12 cellular contexts compared by ENCODE assay signal in genomic region chr6:10531942-10532341, GRCh38. TPM values are rescaled to one million over a fixed set of nuclear protein-coding genes. Genes with fewer than 3 reads are reported as not detected.
A peak's percentile ranks its signal among the peaks of the same experiment; 100 is the strongest.
DNase-seq lines count a peak whose midpoint lies in the region; ATAC-seq, FAIRE-seq and TF ChIP-seq lines count a peak whose summit lies in the region.
"Had no signal": no experiment of that assay in that cellular context is flagged by ENCODE, and none has a peak within 500 bp of the region (broad histone marks: within the 10 kb centered on the region; RNA-seq: fewer than 3 reads in every experiment).

No MANE protein-coding gene starts in this region.

- TF ChIP-seq POLR2A in HepG2 (IDR thresholded peaks at IDR 0.05; ENCODE audit: insufficient read depth in 1 of 2, low read depth in 2 of 2, low read length in 2 of 2) (no peak), testis (IDR thresholded peaks at IDR 0.05) (no peak)

- H2AFZ ChIP-seq in DND-41 (ENCODE audit: low read depth, low read length) (peak overlapping the region; percentile 31; the same call in 1 of the 2 replicates), SU-DHL-6 (ENCODE audit: low read depth, low read length, severe bottlenecking) (no peak overlapping the region), HepG2 (ENCODE audit: low read length) (no peak overlapping the region)

- no peaks in the 10 kb centered on the region for H3K27me3 ChIP-seq in BLaER1
- H3K27me3 ChIP-seq in DND-41 (ENCODE audit: insufficient read depth, low read length, poor library complexity): no peaks in the 10 kb centered on the region
- H3K27me3 ChIP-seq in SU-DHL-6 (ENCODE audit: low read length): no peaks in the 10 kb centered on the region
- no peaks in the 10 kb centered on the region; a peak in 1 of 5 replicates for H3K27me3 ChIP-seq in HepG2 (ENCODE audit: control insufficient read depth in 1 of 2, insufficient read depth in 2 of 2, low read length in 2 of 2)
- no peaks in the 10 kb centered on the region for H3K27me3 ChIP-seq in testis
- H3K27me3 ChIP-seq: MG63 had no signal

- peaks cover 83% of the 10 kb centered on the region for H3F3A ChIP-seq in SU-DHL-6 (ENCODE audit: insufficient read depth)

- H3K36me3 ChIP-seq in BLaER1 (no peaks in the 10 kb centered on the region), DND-41 (ENCODE audit: insufficient read depth, low read length) (no peaks in the 10 kb centered on the region), SU-DHL-6 (ENCODE audit: low read length) (no peaks in the 10 kb centered on the region), HepG2 (replicated peaks in 1 of 2; ENCODE audit: control insufficient read depth in 1 of 2, insufficient read depth in 2 of 2, low read length in 2 of 2) (no peaks in the 10 kb centered on the region), testis (ENCODE audit: low read depth, missing control alignments) (no peaks in the 10 kb centered on the region)
- H3K36me3 ChIP-seq: MG63 had no signal

- H3K9me2 ChIP-seq in SU-DHL-6 (replicated peaks; ENCODE audit: insufficient read depth, low read length): no peaks in the 10 kb centered on the region

- H3K27ac ChIP-seq in BLaER1: no peak overlapping the region
- peak overlapping the region; percentile 34 for H3K27ac ChIP-seq in DND-41 (ENCODE audit: low read length)
- H3K27ac ChIP-seq in SU-DHL-6 (ENCODE audit: low read depth, low read length): peak overlapping the region; percentile 86
- no peak overlapping the region for H3K27ac ChIP-seq in HepG2 (ENCODE audit: extremely low read length, insufficient read depth, low read length)
- H3K27ac ChIP-seq in testis: no peak overlapping the region

- TF ChIP-seq CTCF in DND-41 (IDR thresholded peaks at IDR 0.05; ENCODE audit: borderline replicate concordance, extremely low read depth, low read length, poor library complexity, severe bottlenecking) (no peak), SU-DHL-6 (IDR thresholded peaks at IDR 0.05; ENCODE audit: insufficient read depth, low read length, poor library complexity, severe bottlenecking) (no peak), HepG2 (CRISPR knock-in tag; IDR thresholded peaks at IDR 0.05) (no peak), testis (IDR thresholded peaks at IDR 0.05) (no peak)

- no peaks in the 10 kb centered on the region for H3K9me3 ChIP-seq in BLaER1
- no peaks in the 10 kb centered on the region for H3K9me3 ChIP-seq in DND-41 (ENCODE audit: insufficient read depth, low read length, severe bottlenecking)
- no peaks in the 10 kb centered on the region for H3K9me3 ChIP-seq in SU-DHL-6 (ENCODE audit: insufficient read depth, low read length)
- H3K9me3 ChIP-seq in HepG2 (ENCODE audit: low read length): no peaks in the 10 kb centered on the region
- no peaks in the 10 kb centered on the region for H3K9me3 ChIP-seq in testis
- H3K9me3 ChIP-seq: MG63 had no signal

- WGBS in HepG2 (ENCODE audit: low lambda C conversion rate): 82% methylated on average over 9 of the region's 9 CpGs
- 66 to 72% methylated on average over 9 of the region's 9 CpGs for WGBS in testis, 2 donors

- H3K4me2 ChIP-seq in BLaER1: peak overlapping the region; percentile 68
- H3K4me2 ChIP-seq in DND-41 (ENCODE audit: insufficient read depth, low read length): peak overlapping the region; percentile 77
- peak overlapping the region; percentile 63 for H3K4me2 ChIP-seq in SU-DHL-6 (ENCODE audit: low read depth, low read length, poor library complexity, severe bottlenecking)
- peak overlapping the region; percentile 72 for H3K4me2 ChIP-seq in HepG2 (ENCODE audit: low read depth, low read length)

- no peak overlapping the region for H3K4me3 ChIP-seq in BLaER1
- H3K4me3 ChIP-seq in DND-41 (ENCODE audit: low read depth in 1 of 2, low read length in 2 of 2): peak overlapping the region in 1 of 2 experiments; percentile 30; a peak in 2 of 4 replicates
- peak overlapping the region; percentile 63 for H3K4me3 ChIP-seq in SU-DHL-6 (ENCODE audit: insufficient read depth, low read length, poor library complexity, severe bottlenecking)
- peak overlapping the region in 2 of 3 experiments; percentile 41 to 72; a peak in 4 of 6 replicates for H3K4me3 ChIP-seq in HepG2 (replicated peaks in 1 of 3; ENCODE audit: insufficient read depth in 1 of 3, low read depth in 2 of 3, low read length in 3 of 3)
- no peak overlapping the region for H3K4me3 ChIP-seq in testis
- H3K4me3 ChIP-seq: MG63 had no signal

- H3K79me2 ChIP-seq in DND-41 (ENCODE audit: insufficient read depth, low read length): peaks cover 19% of the 10 kb centered on the region
- peaks cover 52% of the 10 kb centered on the region for H3K79me2 ChIP-seq in SU-DHL-6 (ENCODE audit: insufficient read depth, low read length)
- H3K79me2 ChIP-seq in HepG2 (ENCODE audit: insufficient read depth, low read length): peaks cover 55% of the 10 kb centered on the region

- in situ Hi-C loops in HepG2 (cut with HindIII; ENCODE audit: extremely low pct_ligation_motif_present, low pct_unique_long_range_greater_than_20kb): no loop called here

- ATAC-seq in DND-41 (ENCODE audit: insufficient read depth, low read depth) (no peak), HepG2 (no peak)

- no peak for FAIRE-seq in HepG2 (lab: Jason Lieb, UNC)
- FAIRE-seq in RCC 7860 (lab: Jason Lieb, UNC): no peak

- TF ChIP-seq RAD21 in HepG2 (CRISPR knock-in tag; IDR thresholded peaks at IDR 0.05): no peak

- H3K9ac ChIP-seq in BLaER1 (no peak overlapping the region), DND-41 (ENCODE audit: low read depth, low read length) (peak overlapping the region; percentile 21; the same call in 1 of the 2 replicates), SU-DHL-6 (ENCODE audit: low read length) (peak overlapping the region; percentile 63), HepG2 (ENCODE audit: insufficient read depth, low read depth, low read length) (peak overlapping the region; percentile 45; the same call in 1 of the 2 replicates)

- POLR2A ChIA-PET in HepG2 (lab: Yijun Ruan, JAX): interaction anchor here (0.7 to 1.0 kb wide), 2 partner anchors 9 to 25 kb away, joined by 5 to 6 read pairs; no protein-coding TSS in a partner anchor

- H4K20me1 ChIP-seq in BLaER1 (no peaks in the 10 kb centered on the region), DND-41 (ENCODE audit: insufficient read depth, low read length) (no peaks in the 10 kb centered on the region), SU-DHL-6 (ENCODE audit: low read depth, low read length) (no peaks in the 10 kb centered on the region), HepG2 (ENCODE audit: insufficient read depth, low read length) (peaks cover 2% of the 10 kb centered on the region)

- no TSS peak for BruUV-seq in HepG2 (replicated peaks; lab: Mats Ljungman, UMichigan)

- intact Hi-C loops in HepG2 (cut with micrococcal nuclease; ENCODE audit: unreplicated experiment): loop anchor here (1.0 to 5.0 kb wide), 2 partner anchors 10 to 35 kb away; no protein-coding TSS in a partner anchor
- intact Hi-C loops in testis (cut with DNase I; ENCODE audit: low total_unique reads): no loop called here

- CTCF ChIA-PET in HepG2 (lab: Yijun Ruan, JAX; ENCODE audit: low intra/inter-chr PET ratio, low total read pairs): no interaction called here

- TF ChIP-seq EP300 in HepG2 (IDR thresholded peaks at IDR 0.05; ENCODE audit: low read depth in 2 of 2, low read length in 2 of 2): no peak
- no peak for TF ChIP-seq EP300 in HepG2 (CRISPR knock-in tag; IDR thresholded peaks at IDR 0.05; ENCODE audit: borderline replicate concordance)

- DNase-seq in DND-41 (no peak), HepG2 (ENCODE audit: low spot score) (no peak), RPMI8226 (no peak), testis (no peak), amniotic stem cell (lab: John Stamatoyannopoulos, UW) (no peak), RCC 7860 (ENCODE audit: low spot score) (no peak)
- DNase-seq: activated CD4-positive, alpha-beta T cell treated with anti-CD3 and anti-CD28 coated beads for 48 hours; MG63; midbrain; NCI-H446 treated with DMSO at 0.1 percent for 48 hours had no signal

- H3K4me1 ChIP-seq in BLaER1 (peaks cover 77% of the 10 kb centered on the region), DND-41 (ENCODE audit: insufficient read depth, low read length) (peaks cover 62% of the 10 kb centered on the region), HepG2 (ENCODE audit: insufficient read depth, low read length) (peaks cover 37% of the 10 kb centered on the region), testis (no peaks in the 10 kb centered on the region)

RNA-seq across cellular contexts. Expression of gene GCNT2, which starts 10.8 kb away (rescaled TPM):
- total RNA-seq in HepG2 (2016; rRNA removed; fragmentation: Illumina TruSeq; extraction: Trizol): 25.1 and 31.9 TPM in 2 replicates
- 3.4 and 3.6 TPM in 2 replicates for total RNA-seq in HepG2 (2016; cell fraction: cytosol; rRNA removed; fragmentation: Illumina TruSeq; extraction: Trizol; ENCODE audit: low read depth)
- total RNA-seq in HepG2 (2016; cell fraction: insoluble cytoplasmic fraction; rRNA removed; fragmentation: Illumina TruSeq; extraction: Trizol): 27.9 and 31.1 TPM in 2 replicates
- 14.4 and 15.6 TPM in 2 replicates for total RNA-seq in HepG2 (2016; cell fraction: membrane; rRNA removed; fragmentation: Illumina TruSeq; extraction: Trizol)
- total RNA-seq in HepG2 (2016; cell fraction: nucleus; rRNA removed; fragmentation: Illumina TruSeq; extraction: Trizol): 41.4 and 42.7 TPM in 2 replicates
- polyA plus RNA-seq in HepG2 (2011; rRNA removed): 9.7 and 11.8 TPM in 2 replicates
- 7.1 and 9.4 TPM in 2 replicates for polyA plus RNA-seq in HepG2 (2011; cell fraction: cytosol; rRNA removed)
- polyA plus RNA-seq in HepG2 (2011; cell fraction: nucleus; rRNA removed): 4.6 and 5.1 TPM in 2 replicates
- 13.4 and 15.6 TPM in 2 replicates for polyA plus RNA-seq in HepG2 (2012)
- polyA plus RNA-seq in HepG2 (2016; cell fraction: cytosol; fragmentation: Illumina TruSeq; extraction: Trizol; ENCODE audit: low read depth): 1.1 and 1.4 TPM in 2 replicates
- polyA plus RNA-seq in HepG2 (2016; cell fraction: insoluble cytoplasmic fraction; fragmentation: Illumina TruSeq; extraction: Trizol; ENCODE audit: low read depth): 14.2 and 17.2 TPM in 2 replicates
- polyA plus RNA-seq in HepG2 (2016; cell fraction: membrane; fragmentation: Illumina TruSeq; extraction: Trizol; ENCODE audit: low read depth): 5.6 and 6.3 TPM in 2 replicates
- polyA plus RNA-seq in HepG2 (2016; cell fraction: nucleus; fragmentation: Illumina TruSeq; extraction: Trizol; ENCODE audit: insufficient read depth, low read depth): 22.6 and 25.7 TPM in 2 replicates
- polyA minus RNA-seq in HepG2 (2011; rRNA and poly(A)+ RNA removed; ENCODE audit: low replicate concordance): 10.4 and 10.7 TPM in 2 replicates
- 12.4 and 12.9 TPM in 2 replicates for polyA minus RNA-seq in HepG2 (2011; cell fraction: cytosol; rRNA and poly(A)+ RNA removed)
- polyA minus RNA-seq in HepG2 (2011; cell fraction: nucleus; rRNA and poly(A)+ RNA removed): 21.4 and 26.1 TPM in 2 replicates
- 10 to 100 TPM; 17.0 to 28.0 TPM for total RNA-seq in testis
- 12.8 TPM for polyA plus RNA-seq in testis (ENCODE audit: insufficient read depth, low read depth, low replicate concordance)

Comparison
In these comparisons a context has a peak if more than half of its experiments do, and no peak if none do; other contexts are left out.
1. H3K27ac ChIP-seq: peak in DND-41 (single experiment) and SU-DHL-6 (single experiment); none in BLaER1 (single experiment), HepG2 (single experiment) and testis (0 of 2).
2. H3K4me3 ChIP-seq: peak in SU-DHL-6 (single experiment) and HepG2 (2 of 3); none in BLaER1 (single experiment) and testis (0 of 2).
3. Peak in every context shown above with its lines, with median percentiles within 50 percentile points of each other: H3K4me2 ChIP-seq.